In the genomic region with DNA sequence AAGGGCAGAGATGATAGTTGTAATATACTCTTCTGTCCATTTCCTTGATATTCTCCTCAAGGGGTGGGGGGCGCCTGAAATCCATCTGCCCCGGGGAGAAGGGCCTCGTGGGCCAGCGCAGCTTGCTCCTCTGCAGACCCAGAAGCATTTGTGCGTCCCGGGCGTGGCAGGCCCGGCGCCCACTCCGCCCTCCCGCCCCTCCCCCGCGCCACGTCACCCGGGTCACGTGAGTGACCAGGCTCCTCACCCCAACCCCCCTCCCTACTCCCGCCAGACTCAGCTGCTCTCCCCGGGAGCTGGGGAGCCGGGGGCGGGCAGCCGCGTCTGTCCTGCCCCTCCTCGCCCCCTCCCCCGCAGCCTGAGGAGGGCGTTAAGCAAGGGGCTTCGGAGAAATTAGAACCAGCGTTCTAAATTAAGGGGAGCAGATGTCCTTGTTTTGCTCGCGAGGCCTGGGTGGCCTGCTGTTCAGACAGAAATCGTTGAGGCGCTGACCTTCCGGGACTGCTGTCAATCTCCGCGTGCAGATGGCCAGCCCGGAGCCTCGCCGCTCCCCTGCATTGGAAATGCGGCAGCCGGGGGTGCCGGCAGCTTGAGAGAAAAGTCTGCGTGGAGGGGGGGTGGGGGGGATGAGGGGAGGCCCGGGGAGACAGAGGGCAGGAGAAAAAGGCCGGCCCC, we compare ENCODE assay signal across 8 cellular contexts.
DNase-seq lines count a peak whose midpoint lies in the region; ATAC-seq, FAIRE-seq and TF ChIP-seq lines count a peak whose summit lies in the region.

No MANE protein-coding gene starts in this region.

- POLR2A ChIA-PET in CD4-positive, alpha-beta T cell (lab: Charles Lee): interaction anchor here (2.0 to 2.4 kb wide), 3 partner anchors 102 to 350 kb away, joined by 5 to 16 read pairs (median 7); partner anchors contain the start of gene ZNF438
- POLR2A ChIA-PET in K562 (lab: Yijun Ruan, JAX): no interaction called here

- peaks cover 50% of the 10 kb centered on the region for H3K4me1 Mint-ChIP-seq in CD4-positive, alpha-beta T cell (ENCODE audit: low read depth)

- no peaks in the 10 kb centered on the region for H3K36me3 Mint-ChIP-seq in CD4-positive, alpha-beta T cell (ENCODE audit: low read depth)

- DNase-seq in CD4-positive, alpha-beta T cell: peak; percentile 45 to 75 (median 59)
- DNase-seq in T1000 (lab: John Stamatoyannopoulos, UW) (peak; percentile 20), K562 (ENCODE audit: extremely low read depth in 1 of 4, low spot score in 3 of 4) (peak; percentile 91 to 94 (median 92)), gastrocnemius medialis (peak; percentile 58 to 76), ACHN (no peak)

- peak; percentile 60 for FAIRE-seq in K562 (lab: Jason Lieb, UNC)

- peak overlapping the region; percentile 86 for H3K27ac Mint-ChIP-seq in CD4-positive, alpha-beta T cell

- CTCF ChIA-PET in CD4-positive, alpha-beta T cell (lab: Charles Lee): no interaction called here
- CTCF ChIA-PET in K562 (lab: Yijun Ruan, JAX; ENCODE audit: low intra/inter-chr PET ratio): no interaction called here

- H3K4me1 ChIP-seq in Loucy (ENCODE audit: insufficient read depth, low read length, poor library complexity, severe bottlenecking) (peaks cover 39% of the 10 kb centered on the region), K562 (replicated peaks in 1 of 2; ENCODE audit: control insufficient read depth in 2 of 2, insufficient read depth in 2 of 2, low read length in 2 of 2) (peaks cover 14 to 27% of the 10 kb centered on the region in 2 experiments), gastrocnemius medialis (peaks cover 4 to 13% of the 10 kb centered on the region in 2 donors)

- H3K9me1 ChIP-seq in K562 (ENCODE audit: control insufficient read depth, insufficient read depth, low read length): no peaks in the 10 kb centered on the region

- no peaks in the 10 kb centered on the region for H3K9me2 ChIP-seq in Loucy (replicated peaks; ENCODE audit: low read depth, low read length)

- H3K9me3 ChIP-seq in CD4-positive, alpha-beta T cell (ENCODE audit: control insufficient read depth, low read length): no peaks in the 10 kb centered on the region
- H3K9me3 ChIP-seq in Loucy (ENCODE audit: insufficient read depth, low read depth, low read length) (no peaks in the 10 kb centered on the region), K562 (replicated peaks; ENCODE audit: control insufficient read depth, insufficient read depth, low read depth, low read length) (no peaks in the 10 kb centered on the region), gastrocnemius medialis (no peaks in the 10 kb centered on the region)

- in situ Hi-C loops in K562 (cut with MboI) (no loop called here), gastrocnemius medialis (cut with MboI; ENCODE audit: low sequenced_read_pairs in 4 of 4) (no loop called here), ACHN (cut with HindIII; ENCODE audit: low pct_ligation_motif_present, low pct_unique_long_range_greater_than_20kb, low sequenced_read_pairs) (no loop called here)

- TF ChIP-seq CTCF in CD4-positive, alpha-beta T cell (IDR thresholded peaks at IDR 0.05): no peak
- TF ChIP-seq CTCF in Loucy (conservative IDR thresholded peaks at IDR 0.05; ENCODE audit: low read length) (no peak), K562 (IDR thresholded peaks at IDR 0.05 in 2 of 3, conservative IDR thresholded peaks at IDR 0.05 in 1 of 3; ENCODE audit: insufficient read depth in 2 of 3, low read depth in 1 of 3, low read length in 3 of 3) (no peak), gastrocnemius medialis (IDR thresholded peaks at IDR 0.05 in 4 of 5, conservative IDR thresholded peaks at IDR 0.05 in 1 of 5) (no peak)

- H3K36me3 ChIP-seq in Loucy (ENCODE audit: insufficient read depth, low read length) (no peaks in the 10 kb centered on the region), K562 (ENCODE audit: control insufficient read depth, insufficient read depth, low read length) (no peaks in the 10 kb centered on the region), gastrocnemius medialis (no peaks in the 10 kb centered on the region)

- no peaks in the 10 kb centered on the region for H3F3A ChIP-seq in Loucy (ENCODE audit: low read depth)

- no peaks in the 10 kb centered on the region for H3K27me3 Mint-ChIP-seq in CD4-positive, alpha-beta T cell

- no peaks in the 10 kb centered on the region for H3K9me3 Mint-ChIP-seq in CD4-positive, alpha-beta T cell

- peak; percentile 63 for ATAC-seq in CD4-positive, alpha-beta T cell (ENCODE audit: poor library complexity)
- peak; percentile 70 for ATAC-seq in GM19452 (IDR thresholded peaks at IDR 0.05; ENCODE audit: unreplicated experiment)
- peak; percentile 90 for ATAC-seq in K562
- ATAC-seq in gastrocnemius medialis: peak; percentile 82 to 88

- H3K27ac ChIP-seq in CD4-positive, alpha-beta T cell (ENCODE audit: low read depth, low read length): no peak overlapping the region
- peak overlapping the region; percentile 75; the same call in 2 of the 3 replicates for H3K27ac ChIP-seq in K562 (ENCODE audit: extremely low read depth, low read depth, low read length)
- H3K27ac ChIP-seq in gastrocnemius medialis: peak overlapping the region; percentile 90 to 94 (median 93)

- H3K9ac ChIP-seq in Loucy (ENCODE audit: low read depth, low read length, poor library complexity, severe bottlenecking) (peak overlapping the region; percentile 65), K562 (ENCODE audit: insufficient read depth in 1 of 2, low read depth in 2 of 2, low read length in 2 of 2) (peak overlapping the region; percentile 43 to 86; a peak in 3 of 4 replicates)

- TF ChIP-seq POLR2A in K562 (conservative IDR thresholded peaks at IDR 0.05): peak; percentile 56
- peak; percentile 74 for TF ChIP-seq POLR2A in gastrocnemius medialis (IDR thresholded peaks at IDR 0.05)

- H4K20me1 ChIP-seq in Loucy (ENCODE audit: insufficient read depth, low read length, poor library complexity, severe bottlenecking) (no peaks in the 10 kb centered on the region), K562 (replicated peaks; ENCODE audit: control insufficient read depth, insufficient read depth, low read length) (no peaks in the 10 kb centered on the region)

- peak overlapping the region; percentile 84 for H3K4me3 Mint-ChIP-seq in CD4-positive, alpha-beta T cell

- BruUV-seq in K562 (replicated peaks; lab: Mats Ljungman, UMichigan): no TSS peak

- intact Hi-C loops in CD4-positive, alpha-beta T cell (cut with DNase I, micrococcal nuclease): loop anchor here in 1 of 2 experiments (2.0 to 5.0 kb wide), 4 partner anchors 99 to 624 kb away; partner anchors contain the start of gene ZEB1
- intact Hi-C loops in K562 (cut with micrococcal nuclease): no loop called here
- intact Hi-C loops in gastrocnemius medialis (cut with DNase I; ENCODE audit: low total_unique reads): loop anchor here (2.0 to 5.0 kb wide), 3 partner anchors 101 to 349 kb away; partner anchors contain the start of genes ZEB1 and ZNF438

- no peak for TF ChIP-seq RAD21 in K562 (CRISPR knock-in tag; conservative IDR thresholded peaks at IDR 0.05 in 1 of 2, IDR thresholded peaks at IDR 0.05 in 1 of 2)

- 0 out of 2 replicates have a peak, but pooled peaks have one; percentile 5 for TF ChIP-seq EP300 in K562 (IDR thresholded peaks at IDR 0.05; ENCODE audit: low read length)

- WGBS in K562 (ENCODE audit: insufficient coverage, low coverage, missing lambda C conversion rate): 1% methylated on average over 20 of the region's 43 CpGs

- H3K4me2 ChIP-seq in Loucy (ENCODE audit: low read depth, low read length, poor library complexity, severe bottlenecking) (peak overlapping the region; percentile 72), K562 (ENCODE audit: insufficient read depth, low read length) (peak overlapping the region; percentile 70)

- H3K4me3 ChIP-seq in Loucy (ENCODE audit: low read length, poor library complexity, severe bottlenecking): peak overlapping the region; percentile 63
- H3K4me3 ChIP-seq in K562: no peak overlapping the region
- H3K4me3 ChIP-seq in iPS-11a (ENCODE audit: low read depth, low read length): peak overlapping the region; percentile 20
- H3K4me3 ChIP-seq in gastrocnemius medialis: peak overlapping the region; percentile 63 to 94 (median 68)

- H2AFZ ChIP-seq in Loucy (ENCODE audit: low read length) (0 out of 2 replicates have a peak overlapping the region, but pooled peaks have one; percentile 36), K562 (ENCODE audit: low read depth, low read length) (peak overlapping the region; percentile 95)

- H3K27me3 ChIP-seq in CD4-positive, alpha-beta T cell (ENCODE audit: control insufficient read depth, insufficient read depth, low read length): no peaks in the 10 kb centered on the region
- H3K27me3 ChIP-seq in Loucy (ENCODE audit: insufficient read depth, low read length, poor library complexity, severe bottlenecking) (no peaks in the 10 kb centered on the region), K562 (ENCODE audit: control insufficient read depth in 2 of 2, insufficient read depth in 2 of 2, low read length in 2 of 2) (no peaks in the 10 kb centered on the region), gastrocnemius medialis (no peaks in the 10 kb centered on the region)

- no peaks in the 10 kb centered on the region for H3K79me2 ChIP-seq in Loucy (ENCODE audit: insufficient read depth, low read length)
- H3K79me2 ChIP-seq in K562 (ENCODE audit: control insufficient read depth, insufficient read depth, low read length): no peaks in the 10 kb centered on the region

TF ChIP-seq in K562, 482 proteins besides CTCF, POLR2A, EP300 and RAD21 (continues in another document):
- TF ChIP-seq ZNF134 (CRISPR knock-in tag; conservative IDR thresholded peaks at IDR 0.05) (no peak), SRSF1 (IDR thresholded peaks at IDR 0.05; ENCODE audit: low read depth, low read length) (no peak), HOXB6 (CRISPR knock-in tag; IDR thresholded peaks at IDR 0.05; ENCODE audit: borderline replicate concordance) (no peak)
